ENCODE assay signal across 9 cellular contexts in the genomic region with DNA sequence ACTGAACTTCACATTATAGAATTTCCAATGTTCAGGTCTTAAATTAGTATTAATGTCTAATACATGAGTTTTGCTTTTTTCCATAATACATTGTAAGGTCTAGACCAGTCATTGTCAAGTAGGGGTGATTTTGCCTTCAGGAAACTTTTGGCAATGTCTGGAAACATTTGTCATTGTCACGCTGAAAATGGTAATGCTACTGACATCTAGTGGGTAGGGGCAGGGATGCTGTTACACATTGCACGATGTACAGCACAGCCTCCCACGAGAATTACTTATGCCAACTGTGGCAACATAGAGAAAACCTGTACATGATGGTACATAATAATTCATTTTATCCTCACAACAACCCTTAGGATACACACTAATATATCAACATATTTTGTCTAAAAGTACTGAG.
A peak's percentile ranks its signal among the peaks of the same experiment; 100 is the strongest.
DNase-seq lines count a peak whose midpoint lies in the region; ATAC-seq and TF ChIP-seq lines count a peak whose summit lies in the region.
"Had no signal": no experiment of that assay in that cellular context is flagged by ENCODE, and none has a peak within 500 bp of the region (broad histone marks: within the 10 kb centered on the region; RNA-seq: fewer than 3 reads in every experiment).

No MANE protein-coding gene starts in this region.

- H4K20me1 ChIP-seq in OCI-LY1 (ENCODE audit: insufficient read depth, low read length) = no peaks in the 10 kb centered on the region

- no peak overlapping the region for H3K4me2 ChIP-seq in OCI-LY1 (ENCODE audit: low read length)

- H3K9me3 ChIP-seq in right cardiac atrium (ENCODE audit: control insufficient read depth, low read length) (no peaks in the 10 kb centered on the region), OCI-LY1 (ENCODE audit: low read length) (no peaks in the 10 kb centered on the region), vagina (no peaks in the 10 kb centered on the region)

- peak in 1 of 3 donors; percentile 2 for DNase-seq in right cardiac atrium
- DNase-seq in Right ventricle myocardium inferior (ENCODE audit: missing footprints) = no peak
- DNase-seq in glomerular visceral epithelial cell (ENCODE audit: extremely low spot score) = peak; percentile 6
- DNase-seq in vagina (ENCODE audit: extremely low spot score in 2 of 2) = no peak
- no peak for DNase-seq in ureter (ENCODE audit: low spot score)
- no peak for DNase-seq in activated CD4-positive, alpha-beta T cell treated with anti-CD3 and anti-CD28 coated beads for 48 hours
- no peak for DNase-seq in G401 (ENCODE audit: low spot score)
- DNase-seq: dermis blood vessel endothelial cell had no signal

- WGBS in right cardiac atrium = 19% methylated on average over 3 of the region's 3 CpGs

- H3K4me3 ChIP-seq in right cardiac atrium (ENCODE audit: low read length) (no peak overlapping the region), OCI-LY1 (ENCODE audit: low read depth, low read length, poor library complexity, severe bottlenecking) (no peak overlapping the region), vagina (no peak overlapping the region)

- no peaks in the 10 kb centered on the region for H3K79me2 ChIP-seq in OCI-LY1 (ENCODE audit: insufficient read depth, low read length)

- peak; percentile 56; the same call in 1 of the 2 replicates for TF ChIP-seq CTCF in OCI-LY1 (IDR thresholded peaks at IDR 0.05; ENCODE audit: low read length)
- no peak for TF ChIP-seq CTCF in vagina (IDR thresholded peaks at IDR 0.05)

- no peaks in the 10 kb centered on the region for H3F3A ChIP-seq in OCI-LY1 (ENCODE audit: insufficient read depth, low read length)

- intact Hi-C loops in right cardiac atrium (cut with DNase I) (no loop called here), Right ventricle myocardium inferior (cut with DNase I) (no loop called here), vagina (cut with DNase I) (no loop called here)

- no peak overlapping the region for H3K9ac ChIP-seq in OCI-LY1 (ENCODE audit: low read length)

- ATAC-seq in right cardiac atrium (peak; percentile 29 to 35), Right ventricle myocardium inferior (no peak)

- H3K27me3 ChIP-seq in right cardiac atrium (ENCODE audit: control insufficient read depth, insufficient read depth) (no peaks in the 10 kb centered on the region), OCI-LY1 (ENCODE audit: insufficient read depth, low read length) (no peaks in the 10 kb centered on the region), vagina (no peaks in the 10 kb centered on the region)

- H3K4me1 ChIP-seq in right cardiac atrium (ENCODE audit: control insufficient read depth, insufficient read depth, low read length) (no peaks in the 10 kb centered on the region), OCI-LY1 (ENCODE audit: insufficient read depth, low read length, severe bottlenecking) (no peaks in the 10 kb centered on the region), vagina (no peaks in the 10 kb centered on the region)

- in situ Hi-C loops in G401 (cut with HindIII; ENCODE audit: low sequenced_read_pairs) = no loop called here

- H3K36me3 ChIP-seq in OCI-LY1 (ENCODE audit: insufficient read depth, low read length) (no peaks in the 10 kb centered on the region), vagina (no peaks in the 10 kb centered on the region)

- H3K27ac ChIP-seq in right cardiac atrium (ENCODE audit: low read length) = no peak overlapping the region
- H3K27ac ChIP-seq in OCI-LY1 (ENCODE audit: low read depth, low read length, poor library complexity, severe bottlenecking) = no peak overlapping the region
- no peak overlapping the region for H3K27ac ChIP-seq in vagina

- no peak overlapping the region for H2AFZ ChIP-seq in OCI-LY1 (ENCODE audit: low read length)

- TF ChIP-seq POLR2A in vagina (IDR thresholded peaks at IDR 0.05) = no peak

- no peaks in the 10 kb centered on the region for H3K9me2 ChIP-seq in OCI-LY1 (ENCODE audit: low read depth, low read length)
